Comparison of ENCODE assay signal across 10 cellular contexts in genomic region chr12:66964629-66965028, GRCh38.
DNase-seq lines count a peak whose midpoint lies in the region; ATAC-seq and TF ChIP-seq lines count a peak whose summit lies in the region.
"Had no signal": no experiment of that assay in that cellular context is flagged by ENCODE, and none has a peak within 500 bp of the region (broad histone marks: within the 10 kb centered on the region; RNA-seq: fewer than 3 reads in every experiment).

No MANE protein-coding gene starts in this region.

- H2AFZ ChIP-seq in KMS-11 (ENCODE audit: low read depth), result no peak overlapping the region

- H4K20me1 ChIP-seq in KMS-11 (ENCODE audit: insufficient read depth), result no peaks in the 10 kb centered on the region

- ATAC-seq in gastrocnemius medialis (no peak), HG03175 (IDR thresholded peaks at IDR 0.05; ENCODE audit: unreplicated experiment) (no peak), HG03135 (IDR thresholded peaks at IDR 0.05; ENCODE audit: unreplicated experiment) (no peak)

- H3K27me3 Mint-ChIP-seq in activated T-cell treated with anti-CD3 and anti-CD28 coated beads, Interleukin-2, amount 50 U/mL, for 24 hours, result no peaks in the 10 kb centered on the region

- H3K4me2 ChIP-seq in KMS-11, result peak overlapping the region; percentile 49

- H3K27me3 ChIP-seq in KMS-11 (ENCODE audit: insufficient read depth, low read depth) (no peaks in the 10 kb centered on the region), kidney epithelial cell (ENCODE audit: control insufficient read depth, insufficient read depth, low read length) (no peaks in the 10 kb centered on the region), gastrocnemius medialis (no peaks in the 10 kb centered on the region)
- H3K27me3 ChIP-seq: esophagus muscularis mucosa had no signal

- DNase-seq in ACHN, result peak; percentile 60
- DNase-seq in activated T-cell treated with anti-CD3 and anti-CD28 coated beads, Interleukin-2, amount 50 U/mL, for 24 hours, result no peak
- peak; percentile 23 for DNase-seq in kidney epithelial cell (ENCODE audit: low read depth)
- DNase-seq in gastrocnemius medialis, result no peak
- no peak for DNase-seq in GM13977 (ENCODE audit: low spot score)

- no peak for TF ChIP-seq POLR2A in gastrocnemius medialis (IDR thresholded peaks at IDR 0.05)

- H3K36me3 ChIP-seq in KMS-11 (ENCODE audit: insufficient read depth), result no peaks in the 10 kb centered on the region
- H3K36me3 ChIP-seq in kidney epithelial cell (ENCODE audit: control insufficient read depth, insufficient read depth, low read length), result no peaks in the 10 kb centered on the region
- no peaks in the 10 kb centered on the region for H3K36me3 ChIP-seq in gastrocnemius medialis
- H3K36me3 ChIP-seq: esophagus muscularis mucosa had no signal

- TF ChIP-seq CTCF in KMS-11 (conservative IDR thresholded peaks at IDR 0.05; ENCODE audit: low read depth, low read length), result no peak
- TF ChIP-seq CTCF in kidney epithelial cell (IDR thresholded peaks at IDR 0.05; ENCODE audit: insufficient read depth, low read length, poor library complexity, severe bottlenecking), result no peak
- TF ChIP-seq CTCF in gastrocnemius medialis (IDR thresholded peaks at IDR 0.05 in 4 of 5, conservative IDR thresholded peaks at IDR 0.05 in 1 of 5), result no peak
- TF ChIP-seq CTCF in GM13977 (IDR thresholded peaks at IDR 0.05; ENCODE audit: extremely low read depth, insufficient read depth, missing control alignments), result no peak

- peak overlapping the region; percentile 19 for H3K27ac Mint-ChIP-seq in activated T-cell treated with anti-CD3 and anti-CD28 coated beads, Interleukin-2, amount 50 U/mL, for 24 hours
- H3K27ac Mint-ChIP-seq: B cell had no signal

- intact Hi-C loops in gastrocnemius medialis (cut with DNase I; ENCODE audit: low total_unique reads), result no loop called here

- peaks cover 29% of the 10 kb centered on the region for H3K4me1 Mint-ChIP-seq in activated T-cell treated with anti-CD3 and anti-CD28 coated beads, Interleukin-2, amount 50 U/mL, for 24 hours (ENCODE audit: low read depth)
- H3K4me1 Mint-ChIP-seq: B cell had no signal

- no peaks in the 10 kb centered on the region for H3K36me3 Mint-ChIP-seq in activated T-cell treated with anti-CD3 and anti-CD28 coated beads, Interleukin-2, amount 50 U/mL, for 24 hours (ENCODE audit: low read depth)

- no peaks in the 10 kb centered on the region for H3K79me2 ChIP-seq in KMS-11 (ENCODE audit: insufficient read depth, low read depth)

- H3K9ac ChIP-seq in KMS-11, result no peak overlapping the region; the same call in 1 of the 2 replicates

- no peak overlapping the region for H3K4me3 Mint-ChIP-seq in activated T-cell treated with anti-CD3 and anti-CD28 coated beads, Interleukin-2, amount 50 U/mL, for 24 hours
- H3K4me3 Mint-ChIP-seq: B cell had no signal

- H3K27ac ChIP-seq in KMS-11, result peak overlapping the region; percentile 35; the same call in 1 of the 2 replicates
- H3K27ac ChIP-seq in gastrocnemius medialis, result no peak overlapping the region
- H3K27ac ChIP-seq: esophagus muscularis mucosa had no signal

- H3K9me3 Mint-ChIP-seq in activated T-cell treated with anti-CD3 and anti-CD28 coated beads, Interleukin-2, amount 50 U/mL, for 24 hours, result peaks cover 2% of the 10 kb centered on the region

- H3K4me3 ChIP-seq in KMS-11 (IDR thresholded peaks at IDR 0.05; ENCODE audit: insufficient read depth, low read depth, low read length), result no peak overlapping the region
- H3K4me3 ChIP-seq in kidney epithelial cell (ENCODE audit: low read depth, low read length), result no peak overlapping the region
- H3K4me3 ChIP-seq in gastrocnemius medialis, result no peak overlapping the region
- H3K4me3 ChIP-seq: esophagus muscularis mucosa had no signal

- in situ Hi-C loops in ACHN (cut with HindIII; ENCODE audit: low pct_ligation_motif_present, low pct_unique_long_range_greater_than_20kb, low sequenced_read_pairs), result no loop called here
- in situ Hi-C loops in gastrocnemius medialis (cut with MboI; ENCODE audit: low sequenced_read_pairs in 4 of 4), result no loop called here
- in situ Hi-C loops in GM13977 (cut with MboI; ENCODE audit: low pct_unique_long_range_greater_than_20kb, low sequenced_read_pairs, unreplicated experiment), result no loop called here

- H3K4me1 ChIP-seq in KMS-11 (ENCODE audit: low read depth, poor library complexity, severe bottlenecking), result peaks cover 29% of the 10 kb centered on the region
- no peaks in the 10 kb centered on the region for H3K4me1 ChIP-seq in gastrocnemius medialis
- H3K4me1 ChIP-seq: esophagus muscularis mucosa had no signal

- H3K9me3 ChIP-seq in gastrocnemius medialis, result no peaks in the 10 kb centered on the region
- H3K9me3 ChIP-seq: esophagus muscularis mucosa had no signal

Comparison
In these comparisons a context has a peak if more than half of its experiments do, and no peak if none do; other contexts are left out.
1. DNase-seq: peak in ACHN (single experiment) and kidney epithelial cell (single experiment); none in activated T-cell treated with anti-CD3 and anti-CD28 coated beads, Interleukin-2, amount 50 U/mL, for 24 hours (single experiment), gastrocnemius medialis (0 of 2) and GM13977 (single experiment).